In the genomic region with DNA sequence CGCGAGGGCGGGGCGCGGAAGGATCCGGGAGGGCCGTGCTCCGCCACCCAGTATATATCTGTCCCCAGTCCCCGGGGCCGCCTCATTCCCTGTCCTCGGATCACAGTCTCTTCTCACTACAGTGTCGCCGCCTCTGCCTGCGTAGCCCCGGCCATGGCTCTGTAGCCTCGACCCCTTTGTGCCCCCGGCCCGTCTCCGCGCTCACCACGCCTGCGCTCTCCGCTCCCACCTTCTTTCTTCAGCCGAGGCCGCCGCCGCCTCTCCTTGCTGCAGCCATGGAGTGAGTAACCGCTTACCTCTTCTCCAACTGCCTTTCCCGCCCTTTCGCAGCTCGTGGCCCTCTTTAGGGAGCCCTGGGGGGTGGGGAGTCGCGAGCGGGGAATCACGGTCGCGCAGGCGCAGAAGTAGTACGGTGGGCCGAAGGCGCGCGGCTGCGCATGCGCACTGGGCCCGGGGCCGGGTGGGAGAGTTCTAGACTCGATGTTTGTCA, we compare ENCODE assay signal across 8 cellular contexts. TPM values are rescaled to one million over a fixed set of nuclear protein-coding genes. Genes with fewer than 3 reads are reported as not detected.
DNase-seq lines count a peak whose midpoint lies in the region; ATAC-seq and TF ChIP-seq lines count a peak whose summit lies in the region.

Gene ATF5, plus strand, starts transcription at position 85 of the 490 bp plus-strand sequence. CDS start 1,646 bp downstream, outside the sequence.
A gene with protein sequence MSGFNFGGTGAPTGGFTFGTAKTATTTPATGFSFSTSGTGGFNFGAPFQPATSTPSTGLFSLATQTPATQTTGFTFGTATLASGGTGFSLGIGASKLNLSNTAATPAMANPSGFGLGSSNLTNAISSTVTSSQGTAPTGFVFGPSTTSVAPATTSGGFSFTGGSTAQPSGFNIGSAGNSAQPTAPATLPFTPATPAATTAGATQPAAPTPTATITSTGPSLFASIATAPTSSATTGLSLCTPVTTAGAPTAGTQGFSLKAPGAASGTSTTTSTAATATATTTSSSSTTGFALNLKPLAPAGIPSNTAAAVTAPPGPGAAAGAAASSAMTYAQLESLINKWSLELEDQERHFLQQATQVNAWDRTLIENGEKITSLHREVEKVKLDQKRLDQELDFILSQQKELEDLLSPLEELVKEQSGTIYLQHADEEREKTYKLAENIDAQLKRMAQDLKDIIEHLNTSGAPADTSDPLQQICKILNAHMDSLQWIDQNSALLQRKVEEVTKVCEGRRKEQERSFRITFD (minus strand): TSS at position 384 of the 490 bp plus-strand sequence. CDS start 19,697 bp downstream, outside the sequence.

- peak; percentile 95 for TF ChIP-seq POLR2A in GM15510 (IDR thresholded peaks at IDR 0.05; ENCODE audit: borderline replicate concordance, extremely low read depth, insufficient read length)
- no peak for TF ChIP-seq POLR2A in vagina (IDR thresholded peaks at IDR 0.05)

- peaks cover 4% of the 10 kb centered on the region for H3K36me3 ChIP-seq in rectal smooth muscle tissue (ENCODE audit: control insufficient read depth, insufficient read depth, low read length)
- H3K36me3 ChIP-seq in vagina: peaks cover 0 to 9% of the 10 kb centered on the region in 2 donors

- H3K4me3 ChIP-seq in rectal smooth muscle tissue (ENCODE audit: low read length) (peak within 1 kb of the TSS; percentile 85), vagina (peak within 1 kb of the TSS; percentile 68 to 99)

- H3K4me1 ChIP-seq in rectal smooth muscle tissue (ENCODE audit: control insufficient read depth, insufficient read depth, low read length): peaks cover 5% of the 10 kb centered on the region
- H3K4me1 ChIP-seq in vagina: peaks cover 28% of the 10 kb centered on the region

- no peak for TF ChIP-seq CTCF in vagina (IDR thresholded peaks at IDR 0.05)

- peak within 1 kb of the TSS; percentile 91 for H3K9ac ChIP-seq in rectal smooth muscle tissue (ENCODE audit: low read length)

- H3K9me3 ChIP-seq in vagina: no peaks in the 10 kb centered on the region

- peak; percentile 97 for DNase-seq in NCI-H146 (lab: John Stamatoyannopoulos, UW)
- peak; percentile 84 to 90 (median 88) for DNase-seq in T-helper 2 cell
- peak in 53 of 56 donors; percentile 47 to 96 (median 82) for DNase-seq in amygdala (lab: John Stamatoyannopoulos, UW)
- peak; percentile 95 for DNase-seq in left ventricle myocardium superior
- no peak for DNase-seq in vagina (ENCODE audit: extremely low spot score in 2 of 2)

- intact Hi-C loops in left ventricle myocardium superior (cut with micrococcal nuclease) (no loop called here), vagina (cut with DNase I) (no loop called here)

- H3K27ac ChIP-seq in rectal smooth muscle tissue (ENCODE audit: low read depth, low read length): peak within 1 kb of the TSS; percentile 87
- peak within 1 kb of the TSS; percentile 90 for H3K27ac ChIP-seq in vagina

- H3K27me3 ChIP-seq in rectal smooth muscle tissue (ENCODE audit: control insufficient read depth, insufficient read depth, low read length): no peaks in the 10 kb centered on the region
- H3K27me3 ChIP-seq in vagina: no peaks in the 10 kb centered on the region

- peak; percentile 42 for ATAC-seq in HG02852 (IDR thresholded peaks at IDR 0.05; ENCODE audit: unreplicated experiment)
- ATAC-seq in left ventricle myocardium superior: peak; percentile 81

RNA-seq across cellular contexts. Expression of gene ATF5, which starts in this region (rescaled TPM):
- total RNA-seq in left ventricle myocardium superior (8.0 TPM), vagina (5.6 TPM)

RNA-seq across cellular contexts. Expression of the second gene that starts in this region (rescaled TPM):
- total RNA-seq in left ventricle myocardium superior (28.4 TPM), vagina (38.5 TPM)

Comparison
In these comparisons a context has a peak if more than half of its experiments do, and no peak if none do; other contexts are left out.
1. DNase-seq: peak in NCI-H146 (single experiment), T-helper 2 cell (5 of 5), amygdala (53 of 56) and left ventricle myocardium superior (single experiment); none in vagina (0 of 2).